ENCODE assay signal across 9 cellular contexts in genomic region chr22:37052386-37053309, GRCh38. TPM values are rescaled to one million over a fixed set of nuclear protein-coding genes. Genes with fewer than 3 reads are reported as not detected.
DNase-seq lines count a peak whose midpoint lies in the region; ATAC-seq and TF ChIP-seq lines count a peak whose summit lies in the region.
"Had no signal": no experiment of that assay in that cellular context is flagged by ENCODE, and none has a peak within 500 bp of the region (broad histone marks: within the 10 kb centered on the region; RNA-seq: fewer than 3 reads in every experiment).

No MANE protein-coding gene starts in this region.

- WGBS in neuronal stem cell (ENCODE audit: extremely low coverage in 2 of 2, insufficient read length in 2 of 2, insufficient replicate concordance in 1 of 2), 2 donors: no CpG with 5 or more reads among the region's 25 CpGs

- no peaks in the 10 kb centered on the region for H4K20me1 ChIP-seq in OCI-LY3 (ENCODE audit: insufficient read depth, low read length)

- H3K9me3 ChIP-seq in CD4-positive, CD25-positive, alpha-beta regulatory T cell (ENCODE audit: control insufficient read depth in 2 of 2, low read length in 2 of 2): no peaks in the 10 kb centered on the region
- H3K9me3 ChIP-seq in OCI-LY3 (ENCODE audit: insufficient read depth, low read length) (no peaks in the 10 kb centered on the region), neuronal stem cell (replicated peaks in 1 of 2; ENCODE audit: control insufficient read depth in 2 of 2, insufficient read depth in 1 of 2, low read depth in 1 of 2, low read length in 2 of 2) (peaks cover 0 to 2% of the 10 kb centered on the region in 2 donors)

- peak overlapping the region; percentile 32 for H3K23ac ChIP-seq in neuronal stem cell (ENCODE audit: low read depth, low read length, poor library complexity)

- no peaks in the 10 kb centered on the region for H3K79me1 ChIP-seq in neuronal stem cell (ENCODE audit: low read depth, low read length)

- ATAC-seq in CD4-positive, CD25-positive, alpha-beta regulatory T cell (ENCODE audit: low read depth in 2 of 2): no peak
- ATAC-seq in HG03025 (IDR thresholded peaks at IDR 0.05; ENCODE audit: low FRiP score, unreplicated experiment): no peak

- peaks cover 0 to 15% (median 7%) of the 10 kb centered on the region in 4 donors for H3K4me1 Mint-ChIP-seq in CD4-positive, CD25-positive, alpha-beta regulatory T cell
- H3K4me1 Mint-ChIP-seq in endothelial cell (ENCODE audit: unreplicated experiment): peaks cover 7% of the 10 kb centered on the region

- H2AFZ ChIP-seq in OCI-LY3 (ENCODE audit: low read depth, low read length): no peak overlapping the region
- H2AFZ ChIP-seq in neuronal stem cell (ENCODE audit: low read length): peak overlapping the region; percentile 97

- H3K4me3 Mint-ChIP-seq in CD4-positive, CD25-positive, alpha-beta regulatory T cell: peak overlapping the region; percentile 85 to 87 (median 86)
- peak overlapping the region; percentile 87 for H3K4me3 Mint-ChIP-seq in endothelial cell (ENCODE audit: unreplicated experiment)

- H3K4me1 ChIP-seq in CD4-positive, CD25-positive, alpha-beta regulatory T cell (ENCODE audit: control insufficient read depth, insufficient read depth, low read length, poor library complexity, severe bottlenecking): peaks cover 16% of the 10 kb centered on the region
- peaks cover 6% of the 10 kb centered on the region for H3K4me1 ChIP-seq in OCI-LY3 (ENCODE audit: low read length)
- H3K4me1 ChIP-seq in neuronal stem cell (ENCODE audit: control insufficient read depth in 2 of 2, insufficient read depth in 1 of 2, low read depth in 1 of 2, low read length in 2 of 2): peaks cover 6% of the 10 kb centered on the region in 2 donors

- TF ChIP-seq CTCF in OCI-LY3 (IDR thresholded peaks at IDR 0.05; ENCODE audit: low read depth, low read length) (no peak), endothelial cell (IDR thresholded peaks at IDR 0.05; ENCODE audit: unreplicated experiment) (no peak)

- H3K18ac ChIP-seq in neuronal stem cell (ENCODE audit: low read length): peak overlapping the region; percentile 63

- no peaks in the 10 kb centered on the region for H3K27me3 ChIP-seq in CD4-positive, CD25-positive, alpha-beta regulatory T cell (ENCODE audit: control insufficient read depth, insufficient read depth, low read length)
- no peaks in the 10 kb centered on the region; the same call in 1 of the 2 replicates for H3K27me3 ChIP-seq in OCI-LY3 (ENCODE audit: low read depth, low read length)
- H3K27me3 ChIP-seq in neuronal stem cell (ENCODE audit: control insufficient read depth in 3 of 3, insufficient read depth in 3 of 3, low read depth in 1 of 3, low read length in 3 of 3): peaks cover 0 to 4% (median 0%) of the 10 kb centered on the region in 3 experiments

- H3K14ac ChIP-seq in neuronal stem cell (ENCODE audit: low read length): peak overlapping the region; percentile 32

- H2BK15ac ChIP-seq in neuronal stem cell (ENCODE audit: low read length): peak overlapping the region; percentile 30

- no peak overlapping the region for H4K8ac ChIP-seq in neuronal stem cell (ENCODE audit: low read depth, low read length)

- peak overlapping the region in 2 of 3 donors; percentile 49 to 83 for H3K27ac Mint-ChIP-seq in CD4-positive, CD25-positive, alpha-beta regulatory T cell
- peak overlapping the region; percentile 39 for H3K27ac Mint-ChIP-seq in endothelial cell (ENCODE audit: unreplicated experiment)

- H3K4me2 ChIP-seq in OCI-LY3 (ENCODE audit: low read length) (peak overlapping the region; percentile 97), neuronal stem cell (ENCODE audit: insufficient read depth, low read length, poor library complexity, severe bottlenecking) (peak overlapping the region; percentile 78)

- no peaks in the 10 kb centered on the region for H3K79me2 ChIP-seq in OCI-LY3 (ENCODE audit: low read length)

- H2BK120ac ChIP-seq in neuronal stem cell (ENCODE audit: low read depth, low read length): no peak overlapping the region

- peaks cover 12% of the 10 kb centered on the region for H3K36me3 Mint-ChIP-seq in CD4-positive, CD25-positive, alpha-beta regulatory T cell
- H3K36me3 Mint-ChIP-seq in endothelial cell (ENCODE audit: low read depth, unreplicated experiment): peaks cover 6% of the 10 kb centered on the region

- no peaks in the 10 kb centered on the region for H3K27me3 Mint-ChIP-seq in CD4-positive, CD25-positive, alpha-beta regulatory T cell
- peaks cover 11% of the 10 kb centered on the region for H3K27me3 Mint-ChIP-seq in endothelial cell (ENCODE audit: unreplicated experiment)

- H2BK12ac ChIP-seq in neuronal stem cell (ENCODE audit: low read length): peak overlapping the region; percentile 10

- H3K9ac ChIP-seq in OCI-LY3 (ENCODE audit: low read length) (peak overlapping the region; percentile 58; the same call in 1 of the 2 replicates), neuronal stem cell (ENCODE audit: low read depth, low read length, poor library complexity) (peak overlapping the region; percentile 90)

- no peak overlapping the region for H3K27ac ChIP-seq in CD4-positive, CD25-positive, alpha-beta regulatory T cell (ENCODE audit: insufficient read depth, low read length, poor library complexity, severe bottlenecking)
- no peak overlapping the region for H3K27ac ChIP-seq in OCI-LY3 (ENCODE audit: low read length)
- no peak overlapping the region for H3K27ac ChIP-seq in neuronal stem cell (replicated peaks; ENCODE audit: low read length)

- peaks cover 23% of the 10 kb centered on the region for H3K36me3 ChIP-seq in CD4-positive, CD25-positive, alpha-beta regulatory T cell (ENCODE audit: control insufficient read depth, insufficient read depth, low read length)
- no peaks in the 10 kb centered on the region for H3K36me3 ChIP-seq in OCI-LY3 (replicated peaks; ENCODE audit: low read depth, low read length)
- H3K36me3 ChIP-seq in neuronal stem cell (replicated peaks in 1 of 2; ENCODE audit: control insufficient read depth in 2 of 2, insufficient read depth in 2 of 2, low read length in 2 of 2): peaks cover 18 to 50% of the 10 kb centered on the region in 2 donors

- no peak overlapping the region for H2AK5ac ChIP-seq in neuronal stem cell (ENCODE audit: low read depth, low read length)

- H4K91ac ChIP-seq in neuronal stem cell (ENCODE audit: low read depth, low read length, poor library complexity): no peak overlapping the region

- no peak overlapping the region for H3K4ac ChIP-seq in neuronal stem cell (ENCODE audit: low read length)

- DNase-seq in CD4-positive, CD25-positive, alpha-beta regulatory T cell: no peak
- DNase-seq in endothelial cell (ENCODE audit: low spot score) (no peak), neuronal stem cell (ENCODE audit: low spot score) (no peak), NCI-H1694 (lab: John Stamatoyannopoulos, UW) (no peak), SHP77 (lab: John Stamatoyannopoulos, UW) (no peak)
- DNase-seq in activated CD8-positive, alpha-beta memory T cell treated with anti-CD3 and anti-CD28 coated beads, Interleukin-2, amount 50 U/mL, for 48 hours: no peak

- H3K4me3 ChIP-seq in CD4-positive, CD25-positive, alpha-beta regulatory T cell (ENCODE audit: low read depth, low read length): peak overlapping the region; percentile 26
- H3K4me3 ChIP-seq in OCI-LY3 (ENCODE audit: low read length) (peak overlapping the region; percentile 84), neuronal stem cell (ENCODE audit: low read length in 2 of 2) (peak overlapping the region; percentile 83 to 98)

- no peak overlapping the region for H2BK5ac ChIP-seq in neuronal stem cell (ENCODE audit: low read length)

- H3K9me3 Mint-ChIP-seq in CD4-positive, CD25-positive, alpha-beta regulatory T cell: peaks cover 0 to 2% (median 0%) of the 10 kb centered on the region in 7 donors
- no peaks in the 10 kb centered on the region for H3K9me3 Mint-ChIP-seq in endothelial cell (ENCODE audit: unreplicated experiment)

RNA-seq across cellular contexts. Expression of gene KCTD17, which starts 1.1 kb away (rescaled TPM):
- total RNA-seq in CD4-positive, CD25-positive, alpha-beta regulatory T cell: 33.5 TPM
- 10 to 100 TPM; 10.9 to 15.4 (median 12.7) TPM for polyA plus RNA-seq in CD4-positive, CD25-positive, alpha-beta regulatory T cell
- total RNA-seq in endothelial cell (ENCODE audit: unreplicated experiment): 46.9 TPM
- polyA plus RNA-seq in neuronal stem cell (2013, experiment 1 of 2): 46.3 TPM
- polyA plus RNA-seq in neuronal stem cell (2013, experiment 2 of 2): 47.4 TPM

RNA-seq across cellular contexts. Expression of gene MPST, which starts 33.1 kb away (rescaled TPM):
- 10.3 TPM for total RNA-seq in CD4-positive, CD25-positive, alpha-beta regulatory T cell
- polyA plus RNA-seq in CD4-positive, CD25-positive, alpha-beta regulatory T cell: 10 to 100 TPM; 11.4 to 32.6 (median 25.1) TPM
- total RNA-seq in endothelial cell (ENCODE audit: unreplicated experiment): 78.7 TPM
- 164 TPM for polyA plus RNA-seq in neuronal stem cell (2013, experiment 1 of 2)
- polyA plus RNA-seq in neuronal stem cell (2013, experiment 2 of 2): 164 TPM

RNA-seq across cellular contexts. Expression of gene TST, which starts 33.4 kb away (rescaled TPM):
- total RNA-seq in CD4-positive, CD25-positive, alpha-beta regulatory T cell: not detected
- 1 to 10 TPM; 1.4 to 3.3 (median 1.8) TPM for polyA plus RNA-seq in CD4-positive, CD25-positive, alpha-beta regulatory T cell
- 39.0 TPM for total RNA-seq in endothelial cell (ENCODE audit: unreplicated experiment)
- 29.6 TPM for polyA plus RNA-seq in neuronal stem cell (2013, experiment 1 of 2)
- polyA plus RNA-seq in neuronal stem cell (2013, experiment 2 of 2): 29.3 TPM

RNA-seq across cellular contexts. Expression of gene TMPRSS6, which starts 56.9 kb away (rescaled TPM):
- total RNA-seq in CD4-positive, CD25-positive, alpha-beta regulatory T cell: 1.5 TPM
- under 1 TPM; 0.10 to 0.18 (median 0.14) TPM for polyA plus RNA-seq in CD4-positive, CD25-positive, alpha-beta regulatory T cell
- total RNA-seq in endothelial cell (ENCODE audit: unreplicated experiment): not detected
- polyA plus RNA-seq in neuronal stem cell (2013, experiment 1 of 2): 0.01 TPM
- not detected for polyA plus RNA-seq in neuronal stem cell (2013, experiment 2 of 2)
- total RNA-seq: renal cortical epithelial cell had no signal

Comparison
In these comparisons a context has a peak if more than half of its experiments do, and no peak if none do; other contexts are left out.
1. H3K4me3 ChIP-seq: peak in every context shown above with its lines; median percentile 90 in neuronal stem cell; 84 in OCI-LY3; 26 in CD4-positive, CD25-positive, alpha-beta regulatory T cell.
2. RNA of gene TST, which starts 33.4 kb away (total RNA-seq): 39.0 TPM in endothelial cell (single experiment); not detected in CD4-positive, CD25-positive, alpha-beta regulatory T cell (single experiment); every median in the first group is over 10 times any median in the second.